ENCODE assay signal across 1 cellular context in the genomic region with DNA sequence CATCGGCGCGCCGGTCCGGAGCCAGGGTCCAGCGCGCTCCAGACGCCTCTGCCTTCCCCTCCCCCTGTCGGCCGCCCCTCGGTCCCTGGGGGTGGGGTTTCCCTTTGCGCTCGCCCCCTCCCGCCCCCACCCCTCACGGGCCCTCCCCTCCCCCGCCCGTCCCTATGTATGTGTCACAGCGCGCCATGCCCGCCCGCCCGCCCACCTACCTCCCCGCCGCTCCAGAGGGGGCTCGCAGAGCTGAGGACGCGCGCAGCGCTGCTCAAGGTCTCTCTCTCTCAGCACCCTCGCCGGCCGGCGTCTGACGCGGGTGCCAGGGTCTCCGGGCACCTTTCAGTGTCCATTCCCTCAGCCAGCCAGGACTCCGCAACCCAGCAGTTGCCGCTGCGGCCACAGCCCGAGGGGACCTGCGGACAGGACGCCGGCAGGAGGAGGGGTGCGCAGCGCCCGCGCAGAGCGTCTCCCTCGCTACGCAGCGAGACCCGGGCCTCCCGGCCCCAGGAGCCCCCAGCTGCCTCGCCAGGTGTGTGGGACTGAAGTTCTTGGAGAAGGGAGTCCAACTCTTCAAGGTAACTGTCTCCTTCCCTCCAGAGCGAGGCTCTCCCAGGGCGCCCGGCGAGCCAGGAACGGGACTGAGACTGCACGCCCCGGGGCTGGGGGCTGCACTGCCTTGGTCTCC.
TF ChIP-seq lines count a peak whose summit lies in the region.

Gene ACAN, plus strand, starts transcription at position 196 of the 679 bp plus-strand sequence. CDS start 32,771 bp downstream, outside the sequence.

TF ChIP-seq in A549, 52 proteins besides CTCF, POLR2A, EP300 and RAD21 (continued from another document):
- TF ChIP-seq, protein P1, sequence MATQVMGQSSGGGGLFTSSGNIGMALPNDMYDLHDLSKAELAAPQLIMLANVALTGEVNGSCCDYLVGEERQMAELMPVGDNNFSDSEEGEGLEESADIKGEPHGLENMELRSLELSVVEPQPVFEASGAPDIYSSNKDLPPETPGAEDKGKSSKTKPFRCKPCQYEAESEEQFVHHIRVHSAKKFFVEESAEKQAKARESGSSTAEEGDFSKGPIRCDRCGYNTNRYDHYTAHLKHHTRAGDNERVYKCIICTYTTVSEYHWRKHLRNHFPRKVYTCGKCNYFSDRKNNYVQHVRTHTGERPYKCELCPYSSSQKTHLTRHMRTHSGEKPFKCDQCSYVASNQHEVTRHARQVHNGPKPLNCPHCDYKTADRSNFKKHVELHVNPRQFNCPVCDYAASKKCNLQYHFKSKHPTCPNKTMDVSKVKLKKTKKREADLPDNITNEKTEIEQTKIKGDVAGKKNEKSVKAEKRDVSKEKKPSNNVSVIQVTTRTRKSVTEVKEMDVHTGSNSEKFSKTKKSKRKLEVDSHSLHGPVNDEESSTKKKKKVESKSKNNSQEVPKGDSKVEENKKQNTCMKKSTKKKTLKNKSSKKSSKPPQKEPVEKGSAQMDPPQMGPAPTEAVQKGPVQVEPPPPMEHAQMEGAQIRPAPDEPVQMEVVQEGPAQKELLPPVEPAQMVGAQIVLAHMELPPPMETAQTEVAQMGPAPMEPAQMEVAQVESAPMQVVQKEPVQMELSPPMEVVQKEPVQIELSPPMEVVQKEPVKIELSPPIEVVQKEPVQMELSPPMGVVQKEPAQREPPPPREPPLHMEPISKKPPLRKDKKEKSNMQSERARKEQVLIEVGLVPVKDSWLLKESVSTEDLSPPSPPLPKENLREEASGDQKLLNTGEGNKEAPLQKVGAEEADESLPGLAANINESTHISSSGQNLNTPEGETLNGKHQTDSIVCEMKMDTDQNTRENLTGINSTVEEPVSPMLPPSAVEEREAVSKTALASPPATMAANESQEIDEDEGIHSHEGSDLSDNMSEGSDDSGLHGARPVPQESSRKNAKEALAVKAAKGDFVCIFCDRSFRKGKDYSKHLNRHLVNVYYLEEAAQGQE (IDR thresholded peaks at IDR 0.05): no peak
- no peak for TF ChIP-seq ZFP36 (IDR thresholded peaks at IDR 0.05; ENCODE audit: borderline replicate concordance, partially characterized antibody)
- TF ChIP-seq NFE2L2 (conservative IDR thresholded peaks at IDR 0.05; ENCODE audit: low read length): no peak
- no peak for TF ChIP-seq MYC (IDR thresholded peaks at IDR 0.05; ENCODE audit: borderline replicate concordance, low read length)
- TF ChIP-seq PBX3 (IDR thresholded peaks at IDR 0.05): no peak
- no peak for TF ChIP-seq BCL3 (IDR thresholded peaks at IDR 0.05)
- TF ChIP-seq HES2 (IDR thresholded peaks at IDR 0.05): no peak
- TF ChIP-seq HMGXB4 (CRISPR knock-in tag; IDR thresholded peaks at IDR 0.05; ENCODE audit: borderline replicate concordance): no peak
- TF ChIP-seq RARB (CRISPR knock-in tag; IDR thresholded peaks at IDR 0.05): no peak
- TF ChIP-seq CEBPB (IDR thresholded peaks at IDR 0.05): no peak
